Comparison of ENCODE assay signal across 11 cellular contexts in genomic region chr15:85444329-85444605, GRCh38.
DNase-seq lines count a peak whose midpoint lies in the region; ATAC-seq and TF ChIP-seq lines count a peak whose summit lies in the region.
"Had no signal": no experiment of that assay in that cellular context is flagged by ENCODE, and none has a peak within 500 bp of the region (broad histone marks: within the 10 kb centered on the region; RNA-seq: fewer than 3 reads in every experiment).

No MANE protein-coding gene starts in this region.

- no peaks in the 10 kb centered on the region for H3K9me3 ChIP-seq in DOHH2 (ENCODE audit: control insufficient read depth, insufficient read depth, low read length)
- no peaks in the 10 kb centered on the region for H3K9me3 ChIP-seq in Panc1 (ENCODE audit: control insufficient read depth, insufficient read depth, low read depth, low read length)
- no peaks in the 10 kb centered on the region for H3K9me3 ChIP-seq in esophagus squamous epithelium
- no peaks in the 10 kb centered on the region for H3K9me3 ChIP-seq in trophoblast cell (ENCODE audit: insufficient read depth, low read depth, low read length)
- H3K9me3 ChIP-seq: ovary had no signal

- H3K79me1 ChIP-seq in trophoblast cell (ENCODE audit: low read length), result no peaks in the 10 kb centered on the region

- H3K4me2 ChIP-seq in DOHH2 (ENCODE audit: low read length) (peak overlapping the region; percentile 85), trophoblast cell (ENCODE audit: low read length) (no peak overlapping the region)

- H3K9me2 ChIP-seq in DOHH2 (replicated peaks; ENCODE audit: control insufficient read depth, low read length), result no peaks in the 10 kb centered on the region

- peak overlapping the region; percentile 73 for H3K27ac Mint-ChIP-seq in osteocyte (ENCODE audit: unreplicated experiment)
- H3K27ac Mint-ChIP-seq in activated CD8-positive, alpha-beta memory T cell treated with anti-CD3 and anti-CD28 coated beads, Interleukin-2, amount 10 ng/mL, durations not matched to agents 7 days and 5 days, result no peak overlapping the region
- H3K27ac Mint-ChIP-seq: CD14-positive monocyte had no signal

- POLR2A ChIA-PET in Panc1 (lab: Charles Lee), result no interaction called here

- no peak overlapping the region for H4K12ac ChIP-seq in trophoblast cell (ENCODE audit: low read depth, low read length)

- no peak overlapping the region for H3K4me3 Mint-ChIP-seq in osteocyte (ENCODE audit: unreplicated experiment)
- H3K4me3 Mint-ChIP-seq in activated CD8-positive, alpha-beta memory T cell treated with anti-CD3 and anti-CD28 coated beads, Interleukin-2, amount 10 ng/mL, durations not matched to agents 7 days and 5 days, result no peak overlapping the region
- H3K4me3 Mint-ChIP-seq: CD14-positive monocyte had no signal

- TF ChIP-seq POLR2A in esophagus squamous epithelium (IDR thresholded peaks at IDR 0.05), result no peak

- peaks cover 2% of the 10 kb centered on the region for H3K9me3 Mint-ChIP-seq in osteocyte (ENCODE audit: unreplicated experiment)
- peaks cover 8% of the 10 kb centered on the region for H3K9me3 Mint-ChIP-seq in activated CD8-positive, alpha-beta memory T cell treated with anti-CD3 and anti-CD28 coated beads, Interleukin-2, amount 10 ng/mL, durations not matched to agents 7 days and 5 days (ENCODE audit: low read depth)

- no peak overlapping the region for H2BK5ac ChIP-seq in trophoblast cell (ENCODE audit: low read depth, low read length, poor library complexity)

- no peak overlapping the region for H2BK120ac ChIP-seq in trophoblast cell (ENCODE audit: insufficient read depth, low read length, poor library complexity)

- H3K4me3 ChIP-seq in DOHH2 (ENCODE audit: low read length) (peak overlapping the region; percentile 59), Panc1 (ENCODE audit: low read depth in 2 of 2, low read length in 2 of 2) (no peak overlapping the region), esophagus squamous epithelium (no peak overlapping the region), trophoblast cell (ENCODE audit: low read depth, low read length) (no peak overlapping the region)
- H3K4me3 ChIP-seq: ovary had no signal

- CTCF ChIA-PET in Panc1 (lab: Charles Lee), result interaction anchor here (0.6 kb wide), 1 partner anchor 13 kb away, joined by 5 read pairs; no protein-coding TSS in a partner anchor
- CTCF ChIA-PET in activated CD8-positive, alpha-beta memory T cell treated with anti-CD3 and anti-CD28 coated beads, Interleukin-2, amount 10 ng/mL, durations not matched to agents 7 days and 5 days (lab: Charles Lee), result no interaction called here

- in situ Hi-C loops in Panc1 (cut with HindIII; ENCODE audit: low pct_unique_long_range_greater_than_20kb, low sequenced_read_pairs), result no loop called here

- no TSS peak for BruUV-seq in Panc1 (replicated peaks; lab: Mats Ljungman, UMichigan)

- DNase-seq in Panc1 (ENCODE audit: low read depth, low spot score) (no peak), esophagus squamous epithelium (lab: John Stamatoyannopoulos, UW) (no peak), osteocyte (ENCODE audit: extremely low spot score, unreplicated experiment) (no peak), trophoblast cell (no peak)
- no peak for DNase-seq in activated CD8-positive, alpha-beta memory T cell treated with anti-CD3 and anti-CD28 coated beads, Interleukin-2, amount 10 ng/mL, durations not matched to agents 7 days and 5 days
- DNase-seq: NCI-H2107, ovary had no signal

- no peak; the same call in 1 of the 2 replicates for ATAC-seq in Panc1
- no peak for ATAC-seq in GM19395 (IDR thresholded peaks at IDR 0.05; ENCODE audit: unreplicated experiment)
- no peak for ATAC-seq in HG03469 (IDR thresholded peaks at IDR 0.05; ENCODE audit: unreplicated experiment)
- no peak for ATAC-seq in activated CD8-positive, alpha-beta memory T cell treated with anti-CD3 and anti-CD28 coated beads, Interleukin-2, amount 10 ng/mL, durations not matched to agents 7 days and 5 days

- H2BK12ac ChIP-seq in trophoblast cell (ENCODE audit: low read length), result no peak overlapping the region

- TF ChIP-seq CTCF in DOHH2 (IDR thresholded peaks at IDR 0.05; ENCODE audit: low read depth, low read length, poor library complexity, severe bottlenecking) (no peak), Panc1 (IDR thresholded peaks at IDR 0.05) (no peak), esophagus squamous epithelium (IDR thresholded peaks at IDR 0.05) (no peak), osteocyte (IDR thresholded peaks at IDR 0.05) (no peak)

- H3K23ac ChIP-seq in trophoblast cell (ENCODE audit: low read length), result no peak overlapping the region

- H3K4me1 ChIP-seq in DOHH2 (ENCODE audit: control insufficient read depth, low read length), result peaks cover 78% of the 10 kb centered on the region
- peaks cover 40% of the 10 kb centered on the region for H3K4me1 ChIP-seq in Panc1 (ENCODE audit: control insufficient read depth, insufficient read depth, low read length)
- H3K4me1 ChIP-seq in esophagus squamous epithelium, result peaks cover 11 to 53% (median 30%) of the 10 kb centered on the region in 3 donors
- H3K4me1 ChIP-seq in trophoblast cell (ENCODE audit: control insufficient read depth in 1 of 2, insufficient read depth in 2 of 2, low read length in 2 of 2), result peaks cover 0 to 2% of the 10 kb centered on the region in 2 experiments

- no peak overlapping the region for H3K9ac ChIP-seq in trophoblast cell (ENCODE audit: low read length)

- H3K36me3 ChIP-seq in DOHH2 (ENCODE audit: control insufficient read depth, low read length), result no peaks in the 10 kb centered on the region
- no peaks in the 10 kb centered on the region for H3K36me3 ChIP-seq in Panc1 (ENCODE audit: control insufficient read depth, insufficient read depth, low read length)
- no peaks in the 10 kb centered on the region for H3K36me3 ChIP-seq in esophagus squamous epithelium
- no peaks in the 10 kb centered on the region for H3K36me3 ChIP-seq in trophoblast cell (ENCODE audit: control insufficient read depth in 1 of 2, insufficient read depth in 2 of 2, low read length in 2 of 2)
- H3K36me3 ChIP-seq: ovary had no signal

- no peak overlapping the region for H2AK5ac ChIP-seq in trophoblast cell (ENCODE audit: low read length)

- no peak overlapping the region for H4K91ac ChIP-seq in trophoblast cell (ENCODE audit: low read depth, low read length)

- H3K36me3 Mint-ChIP-seq in osteocyte (ENCODE audit: unreplicated experiment), result peaks cover under 1% of the 10 kb centered on the region
- H3K36me3 Mint-ChIP-seq in activated CD8-positive, alpha-beta memory T cell treated with anti-CD3 and anti-CD28 coated beads, Interleukin-2, amount 10 ng/mL, durations not matched to agents 7 days and 5 days, result peaks cover 25% of the 10 kb centered on the region
- H3K36me3 Mint-ChIP-seq: CD14-positive monocyte had no signal

- no peak overlapping the region for H4K8ac ChIP-seq in trophoblast cell (ENCODE audit: low read depth, low read length)

- H3K4ac ChIP-seq in trophoblast cell (ENCODE audit: low read depth, low read length), result no peak overlapping the region

- no peak overlapping the region for H3K18ac ChIP-seq in trophoblast cell (ENCODE audit: low read length)

- peaks cover 34% of the 10 kb centered on the region for H3F3A ChIP-seq in DOHH2 (ENCODE audit: control insufficient read depth, insufficient read depth)

- H3K4me1 Mint-ChIP-seq in osteocyte (ENCODE audit: unreplicated experiment), result peaks cover 43% of the 10 kb centered on the region
- peaks cover 34% of the 10 kb centered on the region for H3K4me1 Mint-ChIP-seq in activated CD8-positive, alpha-beta memory T cell treated with anti-CD3 and anti-CD28 coated beads, Interleukin-2, amount 10 ng/mL, durations not matched to agents 7 days and 5 days

- 18 to 53% methylated on average over 1 of the region's 1 CpG for WGBS in esophagus squamous epithelium, 2 donors
- no CpG with 5 or more reads among the region's 1 CpG for WGBS in trophoblast cell (ENCODE audit: extremely low coverage, insufficient coverage, insufficient read length)

- H3K27me3 ChIP-seq in DOHH2 (ENCODE audit: control insufficient read depth, low read length) (no peaks in the 10 kb centered on the region), Panc1 (ENCODE audit: control insufficient read depth, insufficient read depth, low read length) (no peaks in the 10 kb centered on the region), esophagus squamous epithelium (no peaks in the 10 kb centered on the region), trophoblast cell (ENCODE audit: insufficient read depth, low read length) (no peaks in the 10 kb centered on the region)
- H3K27me3 ChIP-seq: ovary had no signal

- H3K79me2 ChIP-seq in DOHH2 (ENCODE audit: control insufficient read depth, low read length), result peaks cover 91% of the 10 kb centered on the region
- H3K79me2 ChIP-seq in trophoblast cell (ENCODE audit: control insufficient read depth, insufficient read depth, low read length, poor library complexity), result peaks cover 4% of the 10 kb centered on the region

- peak overlapping the region; percentile 90 for H3K27ac ChIP-seq in DOHH2 (ENCODE audit: low read depth, low read length)
- peak overlapping the region; percentile 62 for H3K27ac ChIP-seq in Panc1 (ENCODE audit: low read length)
- peak overlapping the region in 3 of 4 donors; percentile 2 to 53 (median 36) for H3K27ac ChIP-seq in esophagus squamous epithelium
- no peak overlapping the region for H3K27ac ChIP-seq in trophoblast cell (ENCODE audit: low read depth, low read length)
- H3K27ac ChIP-seq: ovary had no signal

- intact Hi-C loops in Panc1 (cut with micrococcal nuclease; ENCODE audit: unreplicated experiment), result no loop called here
- intact Hi-C loops in esophagus squamous epithelium (cut with DNase I), result no loop called here

- H4K20me1 ChIP-seq in DOHH2 (ENCODE audit: control insufficient read depth, insufficient read depth, low read depth, low read length), result peaks cover 3% of the 10 kb centered on the region; the same call in 1 of the 2 replicates

- H3K14ac ChIP-seq in trophoblast cell (ENCODE audit: low read length), result no peak overlapping the region

- H2AFZ ChIP-seq in trophoblast cell (ENCODE audit: insufficient read depth, low read length, poor library complexity), result no peak overlapping the region

- H3K27me3 Mint-ChIP-seq in osteocyte (ENCODE audit: unreplicated experiment), result no peaks in the 10 kb centered on the region
- peaks cover 4% of the 10 kb centered on the region for H3K27me3 Mint-ChIP-seq in activated CD8-positive, alpha-beta memory T cell treated with anti-CD3 and anti-CD28 coated beads, Interleukin-2, amount 10 ng/mL, durations not matched to agents 7 days and 5 days
